13 cellular contexts compared by ENCODE assay signal in genomic region chrX:118729043-118729652, GRCh38. TPM values are rescaled to one million over a fixed set of nuclear protein-coding genes. Genes with fewer than 3 reads are reported as not detected.
DNase-seq lines count a peak whose midpoint lies in the region; ATAC-seq and TF ChIP-seq lines count a peak whose summit lies in the region.
"Had no signal": no experiment of that assay in that cellular context is flagged by ENCODE, and none has a peak within 500 bp of the region (broad histone marks: within the 10 kb centered on the region; RNA-seq: fewer than 3 reads in every experiment).

No MANE protein-coding gene starts in this region.

- no peak overlapping the region for H3K9ac ChIP-seq in muscle layer of colon (ENCODE audit: low read length)

- H3K27me3 Mint-ChIP-seq in dendritic cell treated with granulocyte-macrophage colony-stimulating factor and Interleukin-4, amounts not matched to agents 40 ng/mL and 50 ng/mL, for 4 days = no peaks in the 10 kb centered on the region

- H3K27ac Mint-ChIP-seq in dendritic cell treated with granulocyte-macrophage colony-stimulating factor and Interleukin-4, amounts not matched to agents 40 ng/mL and 50 ng/mL, for 4 days = peak overlapping the region; percentile 90
- H3K27ac Mint-ChIP-seq: activated T-cell treated with anti-CD3 and anti-CD28 coated beads, Interleukin-2, amount 50 U/mL, for 24 hours had no signal

- no peaks in the 10 kb centered on the region for H3K9me3 Mint-ChIP-seq in dendritic cell treated with granulocyte-macrophage colony-stimulating factor and Interleukin-4, amounts not matched to agents 40 ng/mL and 50 ng/mL, for 4 days
- H3K9me3 Mint-ChIP-seq: activated T-cell treated with anti-CD3 and anti-CD28 coated beads, Interleukin-2, amount 50 U/mL, for 24 hours had no signal

- H3K36me3 Mint-ChIP-seq in dendritic cell treated with granulocyte-macrophage colony-stimulating factor and Interleukin-4, amounts not matched to agents 40 ng/mL and 50 ng/mL, for 4 days (ENCODE audit: low read depth) = peaks cover 11% of the 10 kb centered on the region

- DNase-seq in left ventricle myocardium inferior (no peak), cardiac septum (ENCODE audit: low spot score) (no peak), tibial artery (no peak), HuH-7 (ENCODE audit: low spot score) (no peak), NCI-H345 (lab: John Stamatoyannopoulos, UW) (no peak)
- DNase-seq: activated T-cell treated with anti-CD3 and anti-CD28 coated beads, Interleukin-2, amount 50 U/mL, for 24 hours; NCI-H2029 treated with DMSO at 0.1 percent for 48 hours; spleen had no signal

- H3K36me3 ChIP-seq in left ventricle myocardium inferior (no peaks in the 10 kb centered on the region), muscle layer of colon (ENCODE audit: insufficient read depth, low read length) (no peaks in the 10 kb centered on the region), tibial artery (no peaks in the 10 kb centered on the region)
- H3K36me3 ChIP-seq: spleen had no signal

- no peak for ATAC-seq in GM19035 (IDR thresholded peaks at IDR 0.05; ENCODE audit: unreplicated experiment)
- ATAC-seq: activated CD4-positive, CD25-positive, alpha-beta regulatory T cell treated with anti-CD3 and anti-CD28 coated beads, Interleukin-2, amount 50 U/mL, for 24 hours had no signal

- H3K4me1 ChIP-seq in left ventricle myocardium inferior (peaks cover 19% of the 10 kb centered on the region), muscle layer of colon (ENCODE audit: insufficient read depth, low read length) (peaks cover 30% of the 10 kb centered on the region), tibial artery (peaks cover 0 to 63% (median 11%) of the 10 kb centered on the region in 4 donors)

- H3K27ac ChIP-seq in left ventricle myocardium inferior (replicated peaks) = peak overlapping the region; percentile 19
- H3K27ac ChIP-seq in muscle layer of colon (ENCODE audit: low read depth, low read length) = peak overlapping the region; percentile 87
- peak overlapping the region; percentile 94 to 95 for H3K27ac ChIP-seq in tibial artery
- H3K27ac ChIP-seq: SK-N-MC had no signal

- TF ChIP-seq CTCF in left ventricle myocardium inferior (IDR thresholded peaks at IDR 0.05; ENCODE audit: borderline replicate concordance) (no peak), tibial artery (IDR thresholded peaks at IDR 0.05) (no peak)

- H3K27me3 ChIP-seq in left ventricle myocardium inferior (ENCODE audit: low read depth) (no peaks in the 10 kb centered on the region), muscle layer of colon (ENCODE audit: control insufficient read depth in 1 of 2, insufficient read depth in 2 of 2, low read length in 2 of 2) (no peaks in the 10 kb centered on the region), tibial artery (no peaks in the 10 kb centered on the region)

- H3K4me3 Mint-ChIP-seq in dendritic cell treated with granulocyte-macrophage colony-stimulating factor and Interleukin-4, amounts not matched to agents 40 ng/mL and 50 ng/mL, for 4 days = peak overlapping the region; percentile 80

- H3K4me3 ChIP-seq in left ventricle myocardium inferior (peak overlapping the region; percentile 74), muscle layer of colon (ENCODE audit: low read depth in 1 of 2, low read length in 2 of 2) (peak overlapping the region; percentile 43 to 68), tibial artery (peak overlapping the region; percentile 80 to 84)
- H3K4me3 ChIP-seq: SK-N-MC had no signal

- H3K4me1 Mint-ChIP-seq in dendritic cell treated with granulocyte-macrophage colony-stimulating factor and Interleukin-4, amounts not matched to agents 40 ng/mL and 50 ng/mL, for 4 days (ENCODE audit: low read depth) = peaks cover 60% of the 10 kb centered on the region

- intact Hi-C loops in left ventricle myocardium inferior (cut with micrococcal nuclease) = no loop called here
- intact Hi-C loops in cardiac septum (cut with DNase I) = no loop called here
- intact Hi-C loops in dendritic cell treated with granulocyte-macrophage colony-stimulating factor and Interleukin-4, amounts not matched to agents 40 ng/mL and 50 ng/mL, for 4 days (cut with micrococcal nuclease) = no loop called here
- intact Hi-C loops in tibial artery (cut with DNase I; ENCODE audit: low total_unique reads) = no loop called here

- H3K9me3 ChIP-seq in left ventricle myocardium inferior (replicated peaks) = peaks cover 4% of the 10 kb centered on the region
- no peaks in the 10 kb centered on the region for H3K9me3 ChIP-seq in muscle layer of colon (ENCODE audit: low read length)
- H3K9me3 ChIP-seq in tibial artery = no peaks in the 10 kb centered on the region

RNA-seq across cellular contexts. Expression of gene IL13RA1, which starts 1.7 kb away (rescaled TPM):
- total RNA-seq in left ventricle myocardium inferior (14.8 TPM), cardiac septum (20.7 TPM)

Comparison
In these comparisons a context has a peak if more than half of its experiments do, and no peak if none do; other contexts are left out.
1. H3K27ac ChIP-seq: peak in every context shown above with its lines; median percentile 94 in tibial artery; 87 in muscle layer of colon; 19 in left ventricle myocardium inferior.